ENCODE assay signal across 1 cellular context in genomic region chr1:61812916-61813315, GRCh38.
TF ChIP-seq lines count a peak whose summit lies in the region.

No MANE protein-coding gene starts in this region.

TF ChIP-seq in SK-N-SH treated with all-trans-retinoic acid at 6 μM for 48 hours, 23 proteins besides CTCF, POLR2A, EP300 and RAD21 (continued from another document):
- TF ChIP-seq CSRNP3 (CRISPR knock-in tag; IDR thresholded peaks at IDR 0.05) (no peak), ZNF70 (CRISPR knock-in tag; IDR thresholded peaks at IDR 0.05) (0 out of 2 replicates have a peak, but pooled peaks have one; percentile 70)
TF ChIP-seq in SK-N-SH treated with all-trans-retinoic acid at 6 μM for 48 hours: peak in this region for 1.
